ENCODE assay signal across 9 cellular contexts in the genomic region with DNA sequence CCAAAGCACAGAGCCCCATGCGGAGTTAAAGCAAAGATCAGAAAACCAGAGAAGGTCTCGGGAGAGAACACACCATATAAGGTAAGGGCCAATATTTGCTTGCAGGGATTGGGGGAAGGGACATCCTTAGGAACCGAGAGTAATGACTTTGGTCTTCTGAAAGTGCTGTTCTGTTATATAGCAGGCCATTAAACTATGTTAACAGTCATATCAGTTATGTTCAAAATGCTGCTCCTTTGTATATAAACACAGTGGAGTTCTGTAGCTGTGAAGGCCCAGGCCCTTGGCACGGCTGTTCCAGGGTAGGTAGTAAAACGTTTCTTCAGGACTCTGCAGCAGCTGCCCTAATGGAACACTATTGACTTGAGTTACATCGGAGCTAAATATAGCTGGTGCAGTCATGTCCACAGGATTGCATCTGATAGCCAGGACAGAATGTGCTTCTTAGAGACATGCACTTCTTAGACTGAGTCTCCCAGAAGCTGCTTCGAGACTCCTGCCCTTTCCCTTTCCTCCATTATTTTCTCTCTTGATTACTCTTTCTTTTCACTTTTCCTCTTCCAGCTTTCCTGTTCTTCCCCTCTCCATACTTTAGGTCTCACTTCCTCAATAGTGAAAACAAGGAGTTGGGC.
DNase-seq lines count a peak whose midpoint lies in the region; TF ChIP-seq lines count a peak whose summit lies in the region.
"Had no signal": no experiment of that assay in that cellular context is flagged by ENCODE, and none has a peak within 500 bp of the region (broad histone marks: within the 10 kb centered on the region; RNA-seq: fewer than 3 reads in every experiment).

No MANE protein-coding gene starts in this region.

- no peaks in the 10 kb centered on the region for H3K9me3 ChIP-seq in ovary
- H3K9me3 ChIP-seq: adrenal gland had no signal

- peaks cover 6% of the 10 kb centered on the region for H3K4me1 ChIP-seq in ovary (ENCODE audit: insufficient read depth)

- H3K36me3 ChIP-seq in ovary = no peaks in the 10 kb centered on the region
- H3K36me3 ChIP-seq: adrenal gland had no signal

- H3K27ac ChIP-seq in ovary = peak overlapping the region; percentile 2 to 46

- intact Hi-C loops in ovary (cut with DNase I) = no loop called here

- whole genome bisulfite sequencing in ovary, 3 donors = 32 to 43% (median 37%) methylated on average over 7 of the region's 7 CpGs

- TF ChIP-seq EP300 in ovary (IDR thresholded peaks at IDR 0.05) = peak; percentile 76

- H3K27me3 ChIP-seq in ovary = no peaks in the 10 kb centered on the region
- H3K27me3 ChIP-seq: adrenal gland had no signal

- H3K4me3 ChIP-seq in ovary = no peak overlapping the region
- H3K4me3 ChIP-seq: adrenal gland had no signal

- DNase-seq in DMS53 (lab: John Stamatoyannopoulos, UW) (peak; percentile 91), NCI-H146 treated with DMSO at 0.1 percent for 48 hours (lab: John Stamatoyannopoulos, UW; ENCODE audit: unreplicated experiment) (peak; percentile 58), fibroblast of peridontal ligament (ENCODE audit: extremely low read depth) (peak; percentile 84), ovary (peak in 3 of 5 donors; percentile 39 to 52 (median 41)), superior temporal gyrus (ENCODE audit: extremely low spot score) (no peak), NOMO-1 (lab: John Stamatoyannopoulos, UW; ENCODE audit: unreplicated experiment in 2 of 2) (no peak), CD1c-positive myeloid dendritic cell (ENCODE audit: extremely low spot score) (no peak), iPS-NIHi7 (ENCODE audit: extremely low spot score) (no peak)

- no peak for TF ChIP-seq POLR2A in ovary (IDR thresholded peaks at IDR 0.05)

- TF ChIP-seq CTCF in ovary (IDR thresholded peaks at IDR 0.05) = no peak

Comparison
In these comparisons a context has a peak if more than half of its experiments do, and no peak if none do; other contexts are left out.
1. DNase-seq: peak in DMS53 (single experiment), NCI-H146 treated with DMSO at 0.1 percent for 48 hours (single experiment), fibroblast of peridontal ligament (single experiment) and ovary (3 of 5); none in superior temporal gyrus (single experiment), NOMO-1 (0 of 2), CD1c-positive myeloid dendritic cell (single experiment) and iPS-NIHi7 (single experiment).